Comparison of ENCODE assay signal across 8 cellular contexts in the genomic region with DNA sequence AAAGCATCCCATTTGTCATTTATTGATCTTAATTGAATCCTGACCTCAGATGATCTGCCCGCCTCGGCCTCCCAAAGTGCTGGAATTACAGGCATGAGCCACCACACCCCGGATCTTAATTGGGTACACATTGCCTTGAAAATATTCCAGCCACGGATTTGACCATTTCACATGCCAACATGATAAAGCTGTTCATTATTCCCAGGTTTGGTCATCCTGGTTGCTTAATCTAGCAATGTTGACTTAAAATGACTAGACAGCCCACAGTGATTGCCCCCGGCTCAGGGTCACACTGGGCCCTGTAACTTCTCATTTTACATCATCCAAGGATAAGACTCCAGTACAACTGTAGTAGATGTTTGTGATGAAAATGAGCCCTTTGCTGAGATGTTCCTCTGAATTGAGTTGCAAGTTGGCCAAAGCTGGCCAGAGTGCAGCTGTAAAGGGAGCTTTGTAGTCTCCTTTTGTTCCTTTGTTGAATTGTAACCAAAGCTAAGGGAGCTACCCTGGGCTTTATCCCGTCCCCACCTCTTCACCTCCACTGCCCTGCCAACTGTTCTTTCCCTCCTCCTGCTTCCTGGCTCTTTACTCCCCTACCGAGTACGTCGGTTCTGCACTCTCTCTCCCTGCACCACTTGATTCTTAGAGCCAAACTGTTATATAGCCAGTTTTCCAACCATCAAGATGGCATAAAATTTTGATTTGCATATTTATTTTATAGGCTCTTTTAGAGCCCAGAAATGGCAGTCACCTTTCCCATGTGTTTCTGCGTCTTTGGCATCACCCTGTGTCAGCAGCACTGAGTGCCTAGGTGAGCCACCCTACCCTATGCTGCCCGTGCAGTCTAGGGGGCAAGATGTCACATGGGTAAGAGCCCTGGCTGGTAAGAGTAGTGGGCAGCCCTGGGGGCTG.
DNase-seq lines count a peak whose midpoint lies in the region; ATAC-seq and FAIRE-seq lines count a peak whose summit lies in the region.

No MANE protein-coding gene starts in this region.

- no peak overlapping the region for H3K4me3 ChIP-seq in skeletal muscle cell (ENCODE audit: low read depth, low read length)

- peak; percentile 99 for DNase-seq in GM04503 (ENCODE audit: low read depth)
- DNase-seq in RCC 7860 (ENCODE audit: low spot score) = peak; percentile 86
- DNase-seq in fibroblast of gingiva (ENCODE audit: low read depth) = peak; percentile 99
- peak; percentile 98 for DNase-seq in skeletal muscle cell (ENCODE audit: low read depth)
- no peak for DNase-seq in NCI-H1417 treated with DMSO at 0.1 percent for 48 hours (lab: John Stamatoyannopoulos, UW)
- DNase-seq in retina = no peak
- no peak for DNase-seq in activated T-cell treated with anti-CD3 and anti-CD28 coated beads for 4 hours

- FAIRE-seq in RCC 7860 (lab: Jason Lieb, UNC) = peak; percentile 80

- no peak for ATAC-seq in GM21526 (IDR thresholded peaks at IDR 0.05; ENCODE audit: low FRiP score, unreplicated experiment)

Comparison
In these comparisons a context has a peak if more than half of its experiments do, and no peak if none do; other contexts are left out.
1. DNase-seq: peak in GM04503 (single experiment), RCC 7860 (single experiment), fibroblast of gingiva (single experiment) and skeletal muscle cell (single experiment); none in NCI-H1417 treated with DMSO at 0.1 percent for 48 hours (single experiment), retina (single experiment) and activated T-cell treated with anti-CD3 and anti-CD28 coated beads for 4 hours (single experiment).